ENCODE assay signal across 28 cellular contexts in genomic region chrX:7158468-7158990, GRCh38. TPM values are rescaled to one million over a fixed set of nuclear protein-coding genes. Genes with fewer than 3 reads are reported as not detected.
A peak's percentile ranks its signal among the peaks of the same experiment; 100 is the strongest.
DNase-seq lines count a peak whose midpoint lies in the region; ATAC-seq, FAIRE-seq and TF ChIP-seq lines count a peak whose summit lies in the region.
"Had no signal": no experiment of that assay in that cellular context is flagged by ENCODE, and none has a peak within 500 bp of the region (broad histone marks: within the 10 kb centered on the region; RNA-seq: fewer than 3 reads in every experiment).

No MANE protein-coding gene starts in this region.

- no peak for DNase-seq in A549 (ENCODE audit: low read depth in 1 of 2, low spot score in 1 of 2)
- DNase-seq in astrocyte (ENCODE audit: low read depth): no peak
- no peak for DNase-seq in keratinocyte (ENCODE audit: low read depth, low spot score)
- no peak for DNase-seq in activated CD4-positive, alpha-beta T cell treated with anti-CD3 and anti-CD28 coated beads, Interleukin-2, amount 50 U/mL, for 1 hour
- DNase-seq in natural killer cell treated with Interleukin-12 subunit alpha and Interleukin-12 subunit beta and Interleukin-15 and Interleukin-18, amount 100 ng/mL, for 72 hours (ENCODE audit: low spot score): no peak
- DNase-seq in activated naive CD4-positive, alpha-beta T cell treated with anti-CD3 and anti-CD28 coated beads, Interleukin-2, amount 50 U/mL, for 72 hours (ENCODE audit: low spot score in 2 of 2): no peak
- DNase-seq in activated CD8-positive, alpha-beta memory T cell treated with anti-CD3 and anti-CD28 coated beads, Interleukin-2, amount 50 U/mL, for 48 hours: no peak
- DNase-seq: activated CD4-positive, alpha-beta T cell treated with anti-CD3 and anti-CD28 coated beads for 36 hours; activated naive CD4-positive, alpha-beta T cell treated with anti-CD3 and anti-CD28 coated beads, Interleukin-2, amount 10 ng/mL, durations not matched to agents 7 days and 5 days; activated T-cell treated with anti-CD3 and anti-CD28 coated beads, Interleukin-2, amount 50 U/mL, for 24 hours; cortex of kidney; foreskin melanocyte; GDM1; KBM-7; left ventricle myocardium superior; midbrain; naive thymus-derived CD8-positive, alpha-beta T cell; NCI-H1694; NCI-H446 treated with DMSO at 0.1 percent for 48 hours; ovary; stimulated activated CD4-positive, alpha-beta T cell treated with anti-CD3 and anti-CD28 coated beads, Interleukin-2, amount 100 ng/mL, for 48 hours; T-helper 17 cell had no signal

- H3K9ac ChIP-seq in astrocyte (ENCODE audit: low read length) (no peak overlapping the region), keratinocyte (ENCODE audit: control insufficient read depth, extremely low read depth, insufficient read depth, low read length) (no peak overlapping the region)

- no peak for TF ChIP-seq EP300 in A549 (IDR thresholded peaks at IDR 0.05)

- H3K4me3 Mint-ChIP-seq in astrocyte (ENCODE audit: unreplicated experiment): no peak overlapping the region
- H3K4me3 Mint-ChIP-seq in natural killer cell treated with Interleukin-12 subunit alpha and Interleukin-12 subunit beta and Interleukin-15 and Interleukin-18, amount 100 ng/mL, for 72 hours: no peak overlapping the region
- H3K4me3 Mint-ChIP-seq: activated CD4-positive, alpha-beta T cell treated with anti-CD3 and anti-CD28 coated beads for 36 hours; activated naive CD4-positive, alpha-beta T cell treated with anti-CD3 and anti-CD28 coated beads, Interleukin-2, amount 10 ng/mL, durations not matched to agents 7 days and 5 days; activated T-cell treated with anti-CD3 and anti-CD28 coated beads, Interleukin-2, amount 50 U/mL, for 24 hours; B cell; naive thymus-derived CD8-positive, alpha-beta T cell; T-helper 17 cell had no signal

- H3K9me3 ChIP-seq in A549 (no peaks in the 10 kb centered on the region), HEK293 (ENCODE audit: control insufficient read depth, insufficient read depth, low read depth, low read length) (no peaks in the 10 kb centered on the region), astrocyte (ENCODE audit: insufficient read depth, low read depth, low read length) (no peaks in the 10 kb centered on the region), keratinocyte (ENCODE audit: control insufficient read depth, low read depth, low read length) (no peaks in the 10 kb centered on the region)
- H3K9me3 ChIP-seq: esophagus muscularis mucosa, ovary, transverse colon had no signal

- TF ChIP-seq CTCF in A549 (IDR thresholded peaks at IDR 0.05) (no peak), HEK293 (tag by site-specific recombination; IDR thresholded peaks at IDR 0.05) (no peak), astrocyte (IDR thresholded peaks at IDR 0.05; ENCODE audit: insufficient read depth, low read depth, low read length) (no peak), keratinocyte (optimal IDR thresholded peaks at IDR 0.05 in 1 of 3, IDR thresholded peaks at IDR 0.05 in 1 of 3, conservative IDR thresholded peaks at IDR 0.05 in 1 of 3; ENCODE audit: extremely low read depth in 1 of 3, insufficient read depth in 2 of 3, low read length in 3 of 3) (no peak)

- H3K9me1 ChIP-seq in keratinocyte (ENCODE audit: control insufficient read depth, extremely low read depth, insufficient read depth, low read length): peaks cover 5% of the 10 kb centered on the region

- H3K27me3 Mint-ChIP-seq in astrocyte (ENCODE audit: low read depth, unreplicated experiment): no peaks in the 10 kb centered on the region
- H3K27me3 Mint-ChIP-seq in natural killer cell treated with Interleukin-12 subunit alpha and Interleukin-12 subunit beta and Interleukin-15 and Interleukin-18, amount 100 ng/mL, for 72 hours: peaks cover 0 to 7% of the 10 kb centered on the region in 2 donors
- H3K27me3 Mint-ChIP-seq: activated CD4-positive, alpha-beta T cell treated with anti-CD3 and anti-CD28 coated beads for 36 hours; B cell; naive thymus-derived CD8-positive, alpha-beta T cell; T-helper 17 cell had no signal

- no peak for ATAC-seq in A549
- ATAC-seq in natural killer cell treated with Interleukin-12 subunit alpha and Interleukin-12 subunit beta and Interleukin-15 and Interleukin-18, amount 100 ng/mL, for 72 hours: no peak
- no peak for ATAC-seq in activated naive CD4-positive, alpha-beta T cell treated with anti-CD3 and anti-CD28 coated beads, Interleukin-2, amount 50 U/mL, for 72 hours
- ATAC-seq: activated CD4-positive, alpha-beta T cell treated with anti-CD3 and anti-CD28 coated beads for 36 hours; left ventricle myocardium superior; naive thymus-derived CD8-positive, alpha-beta T cell; T-helper 17 cell had no signal

- no peak for TF ChIP-seq RAD21 in A549 (conservative IDR thresholded peaks at IDR 0.05 in 1 of 2, IDR thresholded peaks at IDR 0.05 in 1 of 2)

- H2AFZ ChIP-seq in astrocyte (ENCODE audit: low read depth, low read length) (no peak overlapping the region), keratinocyte (ENCODE audit: control insufficient read depth, low read length) (no peak overlapping the region)

- H3K4me2 ChIP-seq in A549: peak overlapping the region; percentile 51
- no peak overlapping the region for H3K4me2 ChIP-seq in astrocyte (ENCODE audit: low read length)
- H3K4me2 ChIP-seq in keratinocyte (ENCODE audit: control insufficient read depth, extremely low read depth, insufficient read depth, low read depth, low read length): peak overlapping the region; percentile 76

- no peaks in the 10 kb centered on the region for H3K36me3 Mint-ChIP-seq in astrocyte (ENCODE audit: low read depth, unreplicated experiment)
- H3K36me3 Mint-ChIP-seq in natural killer cell treated with Interleukin-12 subunit alpha and Interleukin-12 subunit beta and Interleukin-15 and Interleukin-18, amount 100 ng/mL, for 72 hours: no peaks in the 10 kb centered on the region
- no peaks in the 10 kb centered on the region for H3K36me3 Mint-ChIP-seq in activated naive CD4-positive, alpha-beta T cell treated with anti-CD3 and anti-CD28 coated beads, Interleukin-2, amount 50 U/mL, for 72 hours
- H3K36me3 Mint-ChIP-seq: activated naive CD4-positive, alpha-beta T cell treated with anti-CD3 and anti-CD28 coated beads, Interleukin-2, amount 10 ng/mL, durations not matched to agents 7 days and 5 days; naive thymus-derived CD8-positive, alpha-beta T cell had no signal

- no peak overlapping the region for H3K4me3 ChIP-seq in A549
- no peak overlapping the region for H3K4me3 ChIP-seq in HEK293 (ENCODE audit: low read depth, low read length)
- no peak overlapping the region for H3K4me3 ChIP-seq in astrocyte (ENCODE audit: insufficient read depth, low read depth, low read length)
- no peak overlapping the region for H3K4me3 ChIP-seq in keratinocyte (ENCODE audit: control insufficient read depth in 2 of 3, extremely low read depth in 1 of 3, insufficient read depth in 2 of 3, low read depth in 1 of 3, low read length in 3 of 3)
- H3K4me3 ChIP-seq: esophagus muscularis mucosa, ovary, SK-N-MC, transverse colon had no signal

- FAIRE-seq in A549 (lab: Jason Lieb, UNC): no peak
- peak; percentile 56 for FAIRE-seq in astrocyte (lab: Jason Lieb, UNC)
- no peak for FAIRE-seq in keratinocyte (lab: Jason Lieb, UNC)
- FAIRE-seq: HTR-8/SVneo had no signal

- peaks cover 9% of the 10 kb centered on the region for H3K4me1 Mint-ChIP-seq in astrocyte (ENCODE audit: low read depth, unreplicated experiment)
- peaks cover 0 to 2% of the 10 kb centered on the region in 2 donors for H3K4me1 Mint-ChIP-seq in natural killer cell treated with Interleukin-12 subunit alpha and Interleukin-12 subunit beta and Interleukin-15 and Interleukin-18, amount 100 ng/mL, for 72 hours (ENCODE audit: low read depth in 2 of 2)
- H3K4me1 Mint-ChIP-seq: activated CD4-positive, alpha-beta T cell treated with anti-CD3 and anti-CD28 coated beads for 36 hours; activated naive CD4-positive, alpha-beta T cell treated with anti-CD3 and anti-CD28 coated beads, Interleukin-2, amount 10 ng/mL, durations not matched to agents 7 days and 5 days; B cell; naive thymus-derived CD8-positive, alpha-beta T cell had no signal

- H3K36me3 ChIP-seq in HEK293 (ENCODE audit: control insufficient read depth in 2 of 2, insufficient read depth in 1 of 2, low read length in 2 of 2): no peaks in the 10 kb centered on the region
- no peaks in the 10 kb centered on the region for H3K36me3 ChIP-seq in astrocyte (ENCODE audit: insufficient read depth, low read length)
- no peaks in the 10 kb centered on the region for H3K36me3 ChIP-seq in keratinocyte (ENCODE audit: control insufficient read depth in 2 of 2, extremely low read depth in 1 of 2, insufficient read depth in 2 of 2, low read length in 2 of 2)
- H3K36me3 ChIP-seq: esophagus muscularis mucosa, ovary, transverse colon had no signal

- H4K20me1 ChIP-seq in astrocyte (ENCODE audit: insufficient read depth, low read length) (no peaks in the 10 kb centered on the region), keratinocyte (ENCODE audit: control insufficient read depth, extremely low read depth, insufficient read depth, low read length) (no peaks in the 10 kb centered on the region)

- no peaks in the 10 kb centered on the region for H3K79me2 ChIP-seq in astrocyte (ENCODE audit: insufficient read depth, low read length)
- H3K79me2 ChIP-seq in keratinocyte (ENCODE audit: control insufficient read depth, insufficient read depth, low read length): no peaks in the 10 kb centered on the region

- 44% methylated on average over 4 of the region's 5 CpGs for WGBS in A549 (ENCODE audit: missing lambda C conversion rate)

- H3K27ac ChIP-seq in A549 (peak overlapping the region; percentile 10 to 27; a peak in 5 of 6 replicates), HEK293 (ENCODE audit: extremely low read depth, low read depth, low read length) (no peak overlapping the region), astrocyte (ENCODE audit: low read depth, low read length) (no peak overlapping the region), keratinocyte (ENCODE audit: control insufficient read depth, insufficient read depth, low read length) (no peak overlapping the region)
- H3K27ac ChIP-seq: esophagus muscularis mucosa, ovary, SK-N-MC, transverse colon had no signal

- no peaks in the 10 kb centered on the region for H3K27me3 ChIP-seq in astrocyte (ENCODE audit: insufficient read depth, low read length)
- no peaks in the 10 kb centered on the region for H3K27me3 ChIP-seq in keratinocyte (ENCODE audit: control insufficient read depth, extremely low read depth, insufficient read depth, low read length)
- H3K27me3 ChIP-seq: esophagus muscularis mucosa, ovary, transverse colon had no signal

- H3K4me1 ChIP-seq in A549: peaks cover 24% of the 10 kb centered on the region
- H3K4me1 ChIP-seq in HEK293 (ENCODE audit: control insufficient read depth, insufficient read depth, low read length): no peaks in the 10 kb centered on the region
- H3K4me1 ChIP-seq in astrocyte (ENCODE audit: insufficient read depth, low read length): no peaks in the 10 kb centered on the region
- H3K4me1 ChIP-seq in keratinocyte (ENCODE audit: control insufficient read depth, extremely low read depth, insufficient read depth, low read length): peaks cover 17% of the 10 kb centered on the region
- H3K4me1 ChIP-seq: esophagus muscularis mucosa, transverse colon had no signal

- no peak overlapping the region for H3K27ac Mint-ChIP-seq in astrocyte (ENCODE audit: unreplicated experiment)
- no peak overlapping the region for H3K27ac Mint-ChIP-seq in natural killer cell treated with Interleukin-12 subunit alpha and Interleukin-12 subunit beta and Interleukin-15 and Interleukin-18, amount 100 ng/mL, for 72 hours
- H3K27ac Mint-ChIP-seq in activated naive CD4-positive, alpha-beta T cell treated with anti-CD3 and anti-CD28 coated beads, Interleukin-2, amount 50 U/mL, for 72 hours: no peak overlapping the region
- H3K27ac Mint-ChIP-seq: activated CD4-positive, alpha-beta T cell treated with anti-CD3 and anti-CD28 coated beads for 36 hours; activated naive CD4-positive, alpha-beta T cell treated with anti-CD3 and anti-CD28 coated beads, Interleukin-2, amount 10 ng/mL, durations not matched to agents 7 days and 5 days; activated T-cell treated with anti-CD3 and anti-CD28 coated beads, Interleukin-2, amount 50 U/mL, for 24 hours; B cell; naive thymus-derived CD8-positive, alpha-beta T cell; T-helper 17 cell had no signal

- POLR2A ChIA-PET in A549 (lab: Yijun Ruan, JAX) (interaction anchor here (0.7 kb wide), 1 partner anchor 10 kb away, joined by 3 read pairs; the partner anchor contains the start of gene PUDP), HEK293 (lab: Yijun Ruan, JAX) (no interaction called here)

- CTCF ChIA-PET in A549 (lab: Yijun Ruan, JAX): no interaction called here
- CTCF ChIA-PET in HEK293 (lab: Yijun Ruan, JAX): no interaction called here

- dilution Hi-C loops in keratinocyte (cut with MboI; ENCODE audit: extremely low pct_ligation_motif_present, low sequenced_read_pairs): no loop called here

- no peaks in the 10 kb centered on the region for H3K9me3 Mint-ChIP-seq in astrocyte (ENCODE audit: unreplicated experiment)
- H3K9me3 Mint-ChIP-seq in natural killer cell treated with Interleukin-12 subunit alpha and Interleukin-12 subunit beta and Interleukin-15 and Interleukin-18, amount 100 ng/mL, for 72 hours: no peaks in the 10 kb centered on the region
- no peaks in the 10 kb centered on the region for H3K9me3 Mint-ChIP-seq in activated naive CD4-positive, alpha-beta T cell treated with anti-CD3 and anti-CD28 coated beads, Interleukin-2, amount 50 U/mL, for 72 hours
- H3K9me3 Mint-ChIP-seq: activated naive CD4-positive, alpha-beta T cell treated with anti-CD3 and anti-CD28 coated beads, Interleukin-2, amount 10 ng/mL, durations not matched to agents 7 days and 5 days; activated T-cell treated with anti-CD3 and anti-CD28 coated beads, Interleukin-2, amount 50 U/mL, for 24 hours; naive thymus-derived CD8-positive, alpha-beta T cell had no signal

- TF ChIP-seq POLR2A in A549 (IDR thresholded peaks at IDR 0.05; ENCODE audit: low read length): no peak

RNA-seq across cellular contexts. Expression of gene PUDP, which starts 10.6 kb away (rescaled TPM):
- polyA plus RNA-seq in A549 (2011; rRNA removed) (49.2 and 50.7 TPM in 2 replicates), A549 (2017; fragmentation: RNase III; extraction: RNeasy Plus Mini Kit Qiagen cat#74134 plus additional on column Dnase treatment) (25.5 to 27.0 TPM (median 26.2 TPM) in 3 replicates), keratinocyte (26.9 to 48.0 TPM (median 45.8 TPM) in 3 replicates)
- 29.1 and 29.8 TPM in 2 replicates for polyA plus RNA-seq in A549 (2012; cell fraction: cytosol; rRNA removed)
- polyA plus RNA-seq in A549 (2012; cell fraction: nucleus; rRNA removed): 15.6 and 16.2 TPM in 2 replicates
- polyA minus RNA-seq in A549 (2011; rRNA and poly(A)+ RNA removed): 32.0 and 38.6 TPM in 2 replicates
- 18.4 and 21.8 TPM in 2 replicates for total RNA-seq in astrocyte
- polyA plus RNA-seq in keratinocyte (2011; ENCODE audit: low read depth): 14.8 TPM
- polyA plus RNA-seq in keratinocyte (2011; cell fraction: cytosol; rRNA removed): 36.3 and 48.7 TPM in 2 replicates
- 20.4 and 24.9 TPM in 2 replicates for polyA plus RNA-seq in keratinocyte (2011; cell fraction: nucleus; rRNA removed)
- 15.5 and 35.1 TPM in 2 replicates for polyA plus RNA-seq in keratinocyte (2012; ENCODE audit: low replicate concordance)
- 27.3 to 50.6 TPM (median 29.4 TPM) in 3 replicates for polyA minus RNA-seq in keratinocyte
- 22.8 TPM for polyA minus RNA-seq in keratinocyte (2011; cell fraction: cytosol; rRNA and poly(A)+ RNA removed)
- 15.8 and 22.0 TPM in 2 replicates for polyA minus RNA-seq in keratinocyte (2011; cell fraction: nucleus; rRNA and poly(A)+ RNA removed)
- total RNA-seq in natural killer cell treated with Interleukin-12 subunit alpha and Interleukin-12 subunit beta and Interleukin-15 and Interleukin-18, amount 100 ng/mL, for 72 hours: 10 to 100 TPM; 26.4 to 39.0 TPM
- total RNA-seq in activated naive CD4-positive, alpha-beta T cell treated with anti-CD3 and anti-CD28 coated beads, Interleukin-2, amount 50 U/mL, for 72 hours: 10 to 100 TPM in 1 of 2 donors, 1 to 10 TPM in 1; 4.3 to 14.1 TPM

RNA-seq across cellular contexts. Expression of gene STS, which starts 11.0 kb away (rescaled TPM):
- polyA plus RNA-seq in A549 (2011; rRNA removed) (2.4 and 3.1 TPM in 2 replicates), A549 (2017; fragmentation: RNase III; extraction: RNeasy Plus Mini Kit Qiagen cat#74134 plus additional on column Dnase treatment) (1.9 to 2.3 TPM (median 2.1 TPM) in 3 replicates), keratinocyte (2.7 to 2.9 TPM (median 2.7 TPM) in 3 replicates)
- polyA plus RNA-seq in A549 (2012; cell fraction: cytosol; rRNA removed): 0.46 and 0.57 TPM in 2 replicates
- polyA plus RNA-seq in A549 (2012; cell fraction: nucleus; rRNA removed): 0.31 TPM in 2 replicates
- 4.3 and 5.9 TPM in 2 replicates for polyA minus RNA-seq in A549 (2011; rRNA and poly(A)+ RNA removed)
- total RNA-seq in astrocyte: 3.9 and 4.6 TPM in 2 replicates
- polyA plus RNA-seq in keratinocyte (2011; ENCODE audit: low read depth): 0.65 TPM
- polyA plus RNA-seq in keratinocyte (2011; cell fraction: cytosol; rRNA removed): 3.4 and 5.6 TPM in 2 replicates
- 3.1 and 3.2 TPM in 2 replicates for polyA plus RNA-seq in keratinocyte (2011; cell fraction: nucleus; rRNA removed)
- polyA plus RNA-seq in keratinocyte (2012; ENCODE audit: low replicate concordance): 1.2 and 2.5 TPM in 2 replicates
- polyA minus RNA-seq in keratinocyte: 3.6 to 7.1 TPM (median 6.8 TPM) in 3 replicates
- polyA minus RNA-seq in keratinocyte (2011; cell fraction: cytosol; rRNA and poly(A)+ RNA removed): 3.8 TPM
- 3.3 and 6.7 TPM in 2 replicates for polyA minus RNA-seq in keratinocyte (2011; cell fraction: nucleus; rRNA and poly(A)+ RNA removed)
- 1 to 10 TPM; 2.4 to 3.1 TPM for total RNA-seq in natural killer cell treated with Interleukin-12 subunit alpha and Interleukin-12 subunit beta and Interleukin-15 and Interleukin-18, amount 100 ng/mL, for 72 hours
- 1 to 10 TPM in 1 of 2 donors, under 1 TPM in 1; 0.39 to 1.1 TPM for total RNA-seq in activated naive CD4-positive, alpha-beta T cell treated with anti-CD3 and anti-CD28 coated beads, Interleukin-2, amount 50 U/mL, for 72 hours

Comparison
In these comparisons a context has a peak if more than half of its experiments do, and no peak if none do; other contexts are left out.
1. H3K27ac ChIP-seq: peak in A549 (2 of 2); none in HEK293 (single experiment), astrocyte (single experiment) and keratinocyte (single experiment).
2. Of the 5 proteins assayed by ChIP-seq in both HEK293 and A549: peak only in HEK293: REST; only in A549: none; in both: none; in neither: 4.